In genomic region chr6:119310486-119311036, GRCh38 we compare ENCODE assay signal across 1 cellular context.
TF ChIP-seq lines count a peak whose summit lies in the region.

No MANE protein-coding gene starts in this region.

TF ChIP-seq in K562, 482 proteins besides CTCF, POLR2A, EP300 and RAD21 (continued from another document and continues in another):
- peak; percentile 61 for TF ChIP-seq ZNF592 (IDR thresholded peaks at IDR 0.05)
- TF ChIP-seq ID3 (CRISPR knock-in tag; IDR thresholded peaks at IDR 0.05), result no peak
- 0 out of 2 replicates have a peak, but pooled peaks have one; percentile 22 for TF ChIP-seq ID3 (tag; IDR thresholded peaks at IDR 0.05)
- TF ChIP-seq ZNF395 (CRISPR knock-in tag; IDR thresholded peaks at IDR 0.05), result no peak
- TF ChIP-seq ZNF408 (CRISPR knock-in tag; IDR thresholded peaks at IDR 0.05; ENCODE audit: low read depth), result no peak
- peak; percentile 20; the same call in 1 of the 2 replicates for TF ChIP-seq FOXJ2 (tag; IDR thresholded peaks at IDR 0.05)
- peak in 1 of 2 experiments; percentile 15; a peak in 1 of 4 replicates for TF ChIP-seq RCOR1 (IDR thresholded peaks at IDR 0.05; ENCODE audit: borderline replicate concordance in 1 of 2, low read depth in 2 of 2, low read length in 2 of 2)
- no peak for TF ChIP-seq EGR1 (conservative IDR thresholded peaks at IDR 0.05)
- no peak for TF ChIP-seq ZNF124 (CRISPR knock-in tag; IDR thresholded peaks at IDR 0.05)
- TF ChIP-seq BHLHE40 (IDR thresholded peaks at IDR 0.05; ENCODE audit: low read length), result 0 out of 2 replicates have a peak, but pooled peaks have one; percentile 27
- TF ChIP-seq DMBX1 (CRISPR knock-in tag; IDR thresholded peaks at IDR 0.05; ENCODE audit: borderline replicate concordance), result peak; percentile 66; the same call in 1 of the 2 replicates
- 0 out of 2 replicates have a peak, but pooled peaks have one; percentile 68 for TF ChIP-seq ZBTB43 (CRISPR knock-in tag; IDR thresholded peaks at IDR 0.05)
- 0 out of 2 replicates have a peak, but pooled peaks have one; percentile 18 for TF ChIP-seq NBN (IDR thresholded peaks at IDR 0.05; ENCODE audit: low read depth)
- TF ChIP-seq ETS1 (conservative IDR thresholded peaks at IDR 0.05; ENCODE audit: control insufficient read depth, low read depth, low read length), result no peak
- 0 out of 2 replicates have a peak, but pooled peaks have one; percentile 20 for TF ChIP-seq CHAMP1 (IDR thresholded peaks at IDR 0.05)
- TF ChIP-seq DPF2 (IDR thresholded peaks at IDR 0.05), result peak; percentile 63; the same call in 1 of the 2 replicates
- TF ChIP-seq KHSRP (IDR thresholded peaks at IDR 0.05), result no peak
- peak; percentile 49 for TF ChIP-seq JUND (IDR thresholded peaks at IDR 0.05; ENCODE audit: borderline replicate concordance, low read depth, low read length)
- TF ChIP-seq JUND (tag; IDR thresholded peaks at IDR 0.05; ENCODE audit: borderline replicate concordance, low read depth, low read length), result peak; percentile 80; the same call in 2 of the 3 replicates
- peak; percentile 64 for TF ChIP-seq CTBP1 (IDR thresholded peaks at IDR 0.05; ENCODE audit: borderline replicate concordance)
- peak; percentile 87 for TF ChIP-seq FOSL1 (tag; conservative IDR thresholded peaks at IDR 0.05)
- TF ChIP-seq ATF3 (IDR thresholded peaks at IDR 0.05), result peak; percentile 70
- no peak for TF ChIP-seq ATF3 (CRISPR knock-in tag; conservative IDR thresholded peaks at IDR 0.05)
- TF ChIP-seq ZBTB8A (IDR thresholded peaks at IDR 0.05; ENCODE audit: partially characterized antibody), result no peak
- peak; percentile 74; the same call in 1 of the 2 replicates for TF ChIP-seq ZNF644 (tag; IDR thresholded peaks at IDR 0.05; ENCODE audit: low read depth)
- TF ChIP-seq FOXA3 (CRISPR knock-in tag; conservative IDR thresholded peaks at IDR 0.05 in 1 of 2, IDR thresholded peaks at IDR 0.05 in 1 of 2), result peak in 1 of 2 experiments; percentile 73; a peak in 2 of 4 replicates
- 0 out of 2 replicates have a peak, but pooled peaks have one; percentile 14 for TF ChIP-seq DDX20 (tag; IDR thresholded peaks at IDR 0.05; ENCODE audit: low read depth)
- no peak for TF ChIP-seq ZNF282 (CRISPR knock-in tag; IDR thresholded peaks at IDR 0.05)
- TF ChIP-seq MEF2D (tag; conservative IDR thresholded peaks at IDR 0.05; ENCODE audit: low read depth), result peak; percentile 60; the same call in 1 of the 2 replicates
- TF ChIP-seq HDAC2 (IDR thresholded peaks at IDR 0.05), result 0 out of 2 replicates have a peak, but pooled peaks have one; percentile 17
- peak; percentile 70; the same call in 1 of the 2 replicates for TF ChIP-seq SMARCA4 (IDR thresholded peaks at IDR 0.05)
- peak; percentile 38; the same call in 1 of the 2 replicates for TF ChIP-seq NFRKB (IDR thresholded peaks at IDR 0.05; ENCODE audit: low read depth)
- peak; percentile 53; the same call in 1 of the 2 replicates for TF ChIP-seq ARID1B (IDR thresholded peaks at IDR 0.05)
- TF ChIP-seq GTF2B (IDR thresholded peaks at IDR 0.05; ENCODE audit: extremely low read depth, insufficient read length), result no peak
- TF ChIP-seq ZBTB33 (CRISPR knock-in tag; IDR thresholded peaks at IDR 0.05), result 0 out of 2 replicates have a peak, but pooled peaks have one; percentile 12
- peak in 1 of 2 experiments; percentile 45; a peak in 2 of 4 replicates for TF ChIP-seq FOXK2 (conservative IDR thresholded peaks at IDR 0.05 in 1 of 2, IDR thresholded peaks at IDR 0.05 in 1 of 2; ENCODE audit: low read depth in 2 of 2)
- no peak for TF ChIP-seq HOXB6 (CRISPR knock-in tag; IDR thresholded peaks at IDR 0.05; ENCODE audit: borderline replicate concordance)
- no peak for TF ChIP-seq NFYB (IDR thresholded peaks at IDR 0.05; ENCODE audit: extremely low read depth, insufficient read length)
- peak; percentile 54; the same call in 1 of the 2 replicates for TF ChIP-seq SMARCE1 (IDR thresholded peaks at IDR 0.05)
- no peak for TF ChIP-seq CBX2 (IDR thresholded peaks at IDR 0.05; ENCODE audit: insufficient read depth, low read length, poor library complexity, severe bottlenecking)
- TF ChIP-seq ZNF589 (CRISPR knock-in tag; IDR thresholded peaks at IDR 0.05; ENCODE audit: low read depth), result 0 out of 2 replicates have a peak, but pooled peaks have one; percentile 4
- peak in 1 of 2 experiments; percentile 52; a peak in 1 of 4 replicates for TF ChIP-seq TEAD1 (CRISPR knock-in tag; IDR thresholded peaks at IDR 0.05)
- no peak for TF ChIP-seq FOXK1 (CRISPR knock-in tag; IDR thresholded peaks at IDR 0.05; ENCODE audit: borderline replicate concordance)
- no peak for TF ChIP-seq ZNF830 (CRISPR knock-in tag; IDR thresholded peaks at IDR 0.05)
